1 cellular context compared by ENCODE assay signal in genomic region chr1:109438798-109439297, GRCh38.
TF ChIP-seq lines count a peak whose summit lies in the region.

No MANE protein-coding gene starts in this region.

TF ChIP-seq in K562, 482 proteins besides CTCF, POLR2A, EP300 and RAD21 (continued from another document and continues in another):
- TF ChIP-seq ZMIZ1 (IDR thresholded peaks at IDR 0.05; ENCODE audit: low read depth in 2 of 2, low read length in 2 of 2) = no peak
- TF ChIP-seq ZNF316 (IDR thresholded peaks at IDR 0.05) = peak; percentile 24; the same call in 1 of the 2 replicates
- no peak for TF ChIP-seq CBX2 (IDR thresholded peaks at IDR 0.05; ENCODE audit: insufficient read depth, low read length, poor library complexity, severe bottlenecking)
- no peak for TF ChIP-seq NEUROD1 (IDR thresholded peaks at IDR 0.05; ENCODE audit: borderline replicate concordance, low read depth, low read length, partially characterized antibody)
- TF ChIP-seq FOSL1 (tag; conservative IDR thresholded peaks at IDR 0.05) = peak; percentile 94
- no peak for TF ChIP-seq SREBF2 (CRISPR knock-in tag; IDR thresholded peaks at IDR 0.05)
- TF ChIP-seq POU5F1 (IDR thresholded peaks at IDR 0.05; ENCODE audit: borderline replicate concordance, low read depth, low read length, partially characterized antibody) = no peak
- TF ChIP-seq TFAP4 (CRISPR knock-in tag; IDR thresholded peaks at IDR 0.05; ENCODE audit: borderline replicate concordance) = no peak
- TF ChIP-seq AFF4 (CRISPR knock-in tag; IDR thresholded peaks at IDR 0.05) = no peak
- no peak for TF ChIP-seq POLR2AphosphoS5 (IDR thresholded peaks at IDR 0.05; ENCODE audit: control insufficient read depth, insufficient read depth, low read depth, low read length)
- TF ChIP-seq SAFB (IDR thresholded peaks at IDR 0.05; ENCODE audit: borderline replicate concordance, low read depth, low read length) = no peak
- TF ChIP-seq GTF2F1 (IDR thresholded peaks at IDR 0.05; ENCODE audit: low read depth, low read length) = no peak
- TF ChIP-seq ZNF444 (CRISPR knock-in tag; IDR thresholded peaks at IDR 0.05) = no peak
- TF ChIP-seq ZNF121 (CRISPR knock-in tag; conservative IDR thresholded peaks at IDR 0.05) = no peak
- peak; percentile 79 for TF ChIP-seq DACH1 (IDR thresholded peaks at IDR 0.05; ENCODE audit: partially characterized antibody)
- TF ChIP-seq NCOR1 (IDR thresholded peaks at IDR 0.05) = 0 out of 2 replicates have a peak, but pooled peaks have one; percentile 11
- no peak for TF ChIP-seq RBBP5 (IDR thresholded peaks at IDR 0.05; ENCODE audit: borderline replicate concordance, insufficient read depth, low read length, poor library complexity, severe bottlenecking)
- TF ChIP-seq CTCFL (IDR thresholded peaks at IDR 0.05; ENCODE audit: borderline replicate concordance, insufficient read depth, low read depth, low read length, poor library complexity, severe bottlenecking) = no peak
- TF ChIP-seq ZNF780A (CRISPR knock-in tag; IDR thresholded peaks at IDR 0.05) = no peak
- TF ChIP-seq ATF6 (CRISPR knock-in tag; IDR thresholded peaks at IDR 0.05) = no peak
- TF ChIP-seq ZNF583 (CRISPR knock-in tag; IDR thresholded peaks at IDR 0.05) = no peak
- peak; percentile 97 for TF ChIP-seq MEF2D (tag; conservative IDR thresholded peaks at IDR 0.05; ENCODE audit: low read depth)
- no peak for TF ChIP-seq MED1 (CRISPR knock-in tag; IDR thresholded peaks at IDR 0.05; ENCODE audit: borderline replicate concordance)
- peak; percentile 81 for TF ChIP-seq JUN (IDR thresholded peaks at IDR 0.05; ENCODE audit: borderline replicate concordance, low read depth, low read length)
- no peak for TF ChIP-seq JUN (CRISPR knock-in tag; IDR thresholded peaks at IDR 0.05; ENCODE audit: borderline replicate concordance)
- TF ChIP-seq CHD4 (IDR thresholded peaks at IDR 0.05; ENCODE audit: insufficient read depth, insufficient replicate concordance, low read depth, low read length, poor library complexity, severe bottlenecking) = no peak
- TF ChIP-seq PPARD (CRISPR knock-in tag; IDR thresholded peaks at IDR 0.05) = no peak
- no peak for TF ChIP-seq GATAD2B (IDR thresholded peaks at IDR 0.05; ENCODE audit: borderline replicate concordance)
- TF ChIP-seq ZNF449 (CRISPR knock-in tag; IDR thresholded peaks at IDR 0.05) = no peak
- no peak for TF ChIP-seq HNRNPH1 (optimal IDR thresholded peaks at IDR 0.05; ENCODE audit: low read depth, low read length)
- TF ChIP-seq RAD51 (IDR thresholded peaks at IDR 0.05; ENCODE audit: borderline replicate concordance, low read depth) = no peak
- TF ChIP-seq HMBOX1 (IDR thresholded peaks at IDR 0.05) = no peak; the same call in 1 of the 2 replicates
- TF ChIP-seq ATF3 (IDR thresholded peaks at IDR 0.05) = peak; percentile 92
- peak; percentile 85 for TF ChIP-seq ATF3 (CRISPR knock-in tag; conservative IDR thresholded peaks at IDR 0.05)
- TF ChIP-seq ZNF408 (CRISPR knock-in tag; IDR thresholded peaks at IDR 0.05; ENCODE audit: low read depth) = no peak
- no peak; the same call in 1 of the 2 replicates for TF ChIP-seq MYC (IDR thresholded peaks at IDR 0.05; ENCODE audit: low read depth, low read length)
- no peak for TF ChIP-seq MYC (CRISPR knock-in tag; IDR thresholded peaks at IDR 0.05; ENCODE audit: borderline replicate concordance, low read depth)
- no peak for TF ChIP-seq STAT5B (CRISPR knock-in tag; IDR thresholded peaks at IDR 0.05)
- TF ChIP-seq MCM3 (IDR thresholded peaks at IDR 0.05) = no peak
- TF ChIP-seq ZNF785 (CRISPR knock-in tag; IDR thresholded peaks at IDR 0.05) = no peak
